14 cellular contexts compared by ENCODE assay signal in the genomic region with DNA sequence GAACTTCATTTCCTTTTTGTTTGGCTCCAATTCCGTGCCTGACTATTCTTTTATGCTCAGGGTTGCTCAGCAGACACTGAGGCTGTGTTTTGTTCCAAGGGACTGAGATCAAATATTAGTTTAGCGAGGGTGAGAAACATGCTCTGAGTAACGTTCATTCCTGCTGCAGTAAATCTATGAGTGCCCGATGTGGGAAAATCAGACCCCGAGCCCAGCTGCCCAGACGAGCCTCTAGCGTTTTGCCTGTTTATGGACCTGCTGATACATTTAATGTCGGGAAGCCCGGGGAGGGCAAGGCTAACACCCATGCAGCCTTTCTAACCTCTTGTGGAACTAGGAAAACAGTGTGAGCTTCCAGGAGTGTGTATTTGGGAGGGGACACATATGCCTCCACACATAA.
DNase-seq lines count a peak whose midpoint lies in the region; ATAC-seq, FAIRE-seq and TF ChIP-seq lines count a peak whose summit lies in the region.
"Had no signal": no experiment of that assay in that cellular context is flagged by ENCODE, and none has a peak within 500 bp of the region (broad histone marks: within the 10 kb centered on the region; RNA-seq: fewer than 3 reads in every experiment).

No MANE protein-coding gene starts in this region.

- no peak overlapping the region for H3K27ac ChIP-seq in CD4-positive, CD25-positive, alpha-beta regulatory T cell (ENCODE audit: insufficient read depth, low read length, poor library complexity, severe bottlenecking)
- H3K27ac ChIP-seq in esophagus squamous epithelium (peak overlapping the region in 3 of 4 donors; percentile 19 to 52 (median 30)), pancreas (peak overlapping the region; percentile 60 to 84 (median 74))

- no peak for ATAC-seq in CD4-positive, CD25-positive, alpha-beta regulatory T cell (ENCODE audit: low read depth in 2 of 2)
- ATAC-seq in pancreas (peak; percentile 33 to 82 (median 79)), GM18861 (IDR thresholded peaks at IDR 0.05; ENCODE audit: unreplicated experiment) (no peak)
- ATAC-seq: PC-3 had no signal

- peak overlapping the region; percentile 90 for H2AFZ ChIP-seq in Loucy (ENCODE audit: low read length)

- no peak for TF ChIP-seq CTCF in Loucy (conservative IDR thresholded peaks at IDR 0.05; ENCODE audit: low read length)
- no peak for TF ChIP-seq CTCF in esophagus squamous epithelium (IDR thresholded peaks at IDR 0.05)
- no peak for TF ChIP-seq CTCF in pancreas (IDR thresholded peaks at IDR 0.05)

- H3K4me1 Mint-ChIP-seq in CD4-positive, CD25-positive, alpha-beta regulatory T cell: peaks cover 0 to 3% (median 0%) of the 10 kb centered on the region in 4 donors
- H3K4me1 Mint-ChIP-seq: central memory CD8-positive, alpha-beta T cell had no signal

- H3K9me2 ChIP-seq in Loucy (replicated peaks; ENCODE audit: low read depth, low read length): no peaks in the 10 kb centered on the region

- H3K9ac ChIP-seq in Loucy (ENCODE audit: low read depth, low read length, poor library complexity, severe bottlenecking): peak overlapping the region; percentile 96

- H3K9me3 ChIP-seq in CD4-positive, CD25-positive, alpha-beta regulatory T cell (ENCODE audit: control insufficient read depth in 2 of 2, low read length in 2 of 2): no peaks in the 10 kb centered on the region
- H3K9me3 ChIP-seq in Loucy (ENCODE audit: insufficient read depth, low read depth, low read length) (no peaks in the 10 kb centered on the region), esophagus squamous epithelium (no peaks in the 10 kb centered on the region), pancreas (no peaks in the 10 kb centered on the region), HAP-1 (no peaks in the 10 kb centered on the region)

- H3K79me2 ChIP-seq in Loucy (ENCODE audit: insufficient read depth, low read length): peaks cover 13% of the 10 kb centered on the region; the same call in 1 of the 2 replicates

- in situ Hi-C loops in HAP-1 (cut with MboI; ENCODE audit: low sequenced_read_pairs): no loop called here

- intact Hi-C loops in esophagus squamous epithelium (cut with DNase I) (no loop called here), pancreas (cut with DNase I) (no loop called here)

- no peaks in the 10 kb centered on the region for H3K36me3 Mint-ChIP-seq in CD4-positive, CD25-positive, alpha-beta regulatory T cell

- no peak for FAIRE-seq in pancreas (lab: Jason Lieb, UNC)

- H3K4me2 ChIP-seq in Loucy (ENCODE audit: low read depth, low read length, poor library complexity, severe bottlenecking): peak overlapping the region; percentile 98

- H3F3A ChIP-seq in Loucy (ENCODE audit: low read depth): no peaks in the 10 kb centered on the region

- no peaks in the 10 kb centered on the region for H3K36me3 ChIP-seq in CD4-positive, CD25-positive, alpha-beta regulatory T cell (ENCODE audit: control insufficient read depth, insufficient read depth, low read length)
- H3K36me3 ChIP-seq in Loucy (ENCODE audit: insufficient read depth, low read length): no peaks in the 10 kb centered on the region
- H3K36me3 ChIP-seq in esophagus squamous epithelium: no peaks in the 10 kb centered on the region
- H3K36me3 ChIP-seq in pancreas: no peaks in the 10 kb centered on the region
- H3K36me3 ChIP-seq in HAP-1 (replicated peaks): no peaks in the 10 kb centered on the region

- no peaks in the 10 kb centered on the region for H3K27me3 ChIP-seq in CD4-positive, CD25-positive, alpha-beta regulatory T cell (ENCODE audit: control insufficient read depth, insufficient read depth, low read length)
- no peaks in the 10 kb centered on the region for H3K27me3 ChIP-seq in Loucy (ENCODE audit: insufficient read depth, low read length, poor library complexity, severe bottlenecking)
- H3K27me3 ChIP-seq in esophagus squamous epithelium: no peaks in the 10 kb centered on the region
- H3K27me3 ChIP-seq in pancreas: no peaks in the 10 kb centered on the region
- no peaks in the 10 kb centered on the region; the same call in 1 of the 2 replicates for H3K27me3 ChIP-seq in HAP-1 (ENCODE audit: low read depth)

- peak overlapping the region in 3 of 4 donors; percentile 3 to 12 (median 4) for H3K4me3 Mint-ChIP-seq in CD4-positive, CD25-positive, alpha-beta regulatory T cell
- H3K4me3 Mint-ChIP-seq: central memory CD8-positive, alpha-beta T cell had no signal

- no peak overlapping the region for H3K4me3 ChIP-seq in CD4-positive, CD25-positive, alpha-beta regulatory T cell (ENCODE audit: low read depth, low read length)
- peak overlapping the region; percentile 95 for H3K4me3 ChIP-seq in Loucy (ENCODE audit: low read length, poor library complexity, severe bottlenecking)
- peak overlapping the region in 1 of 4 donors; percentile 44 for H3K4me3 ChIP-seq in esophagus squamous epithelium
- no peak overlapping the region for H3K4me3 ChIP-seq in pancreas
- no peak overlapping the region for H3K4me3 ChIP-seq in HAP-1

- H3K9me3 Mint-ChIP-seq in CD4-positive, CD25-positive, alpha-beta regulatory T cell: peaks cover 0 to 1% (median 0%) of the 10 kb centered on the region in 7 donors
- H3K9me3 Mint-ChIP-seq: central memory CD8-positive, alpha-beta T cell had no signal

- 64 to 66% methylated on average over 8 to 9 of the region's 9 CpGs for WGBS in esophagus squamous epithelium, 2 donors
- WGBS in pancreas, 2 donors: 23 to 29% methylated on average over 9 of the region's 9 CpGs

- no peak for DNase-seq in CD4-positive, CD25-positive, alpha-beta regulatory T cell
- no peak for DNase-seq in esophagus squamous epithelium (lab: John Stamatoyannopoulos, UW)
- DNase-seq in pancreas: peak in 5 of 6 donors; percentile 58 to 77 (median 75)
- DNase-seq in GM19238 (ENCODE audit: insufficient read length, low spot score): no peak
- DNase-seq in midbrain (lab: John Stamatoyannopoulos, UW): no peak
- no peak for DNase-seq in HAP-1 (ENCODE audit: low spot score in 2 of 2)
- DNase-seq: activated gamma-delta T cell, DND-41, NCI-H1105 treated with DMSO at 0.1 percent for 48 hours, NCI-H446, PC-3 had no signal

- H3K4me1 ChIP-seq in CD4-positive, CD25-positive, alpha-beta regulatory T cell (ENCODE audit: control insufficient read depth, insufficient read depth, low read length, poor library complexity, severe bottlenecking): no peaks in the 10 kb centered on the region
- H3K4me1 ChIP-seq in Loucy (ENCODE audit: insufficient read depth, low read length, poor library complexity, severe bottlenecking) (peaks cover 9% of the 10 kb centered on the region), esophagus squamous epithelium (peaks cover 7 to 41% (median 22%) of the 10 kb centered on the region in 3 donors), pancreas (peaks cover 27 to 35% (median 28%) of the 10 kb centered on the region in 3 donors), HAP-1 (no peaks in the 10 kb centered on the region)

- H4K20me1 ChIP-seq in Loucy (ENCODE audit: insufficient read depth, low read length, poor library complexity, severe bottlenecking): no peaks in the 10 kb centered on the region

- peak overlapping the region in 1 of 3 donors; percentile 5 for H3K27ac Mint-ChIP-seq in CD4-positive, CD25-positive, alpha-beta regulatory T cell

- H3K27me3 Mint-ChIP-seq in CD4-positive, CD25-positive, alpha-beta regulatory T cell: peaks cover 7% of the 10 kb centered on the region

- no peak for TF ChIP-seq POLR2A in esophagus squamous epithelium (IDR thresholded peaks at IDR 0.05)

Comparison
In these comparisons a context has a peak if more than half of its experiments do, and no peak if none do; other contexts are left out.
1. ATAC-seq: peak in pancreas (4 of 4); none in CD4-positive, CD25-positive, alpha-beta regulatory T cell (0 of 2) and GM18861 (single experiment).
2. DNase-seq: peak in pancreas (5 of 6); none in CD4-positive, CD25-positive, alpha-beta regulatory T cell (0 of 3), esophagus squamous epithelium (single experiment), GM19238 (single experiment), midbrain (single experiment) and HAP-1 (0 of 2).